In genomic region chr5:156474251-156474650, GRCh38 we compare ENCODE assay signal across 10 cellular contexts.
DNase-seq lines count a peak whose midpoint lies in the region; ATAC-seq and TF ChIP-seq lines count a peak whose summit lies in the region.
"Had no signal": no experiment of that assay in that cellular context is flagged by ENCODE, and none has a peak within 500 bp of the region (broad histone marks: within the 10 kb centered on the region; RNA-seq: fewer than 3 reads in every experiment).

No MANE protein-coding gene starts in this region.

- intact Hi-C loops in left cardiac atrium (cut with DNase I) (no loop called here), CD14-positive monocyte (cut with micrococcal nuclease) (no loop called here)

- no peak overlapping the region for H3K9ac ChIP-seq in trophoblast cell (ENCODE audit: low read length)

- H3K4me2 ChIP-seq in trophoblast cell (ENCODE audit: low read length) = no peak overlapping the region

- H3K4me3 ChIP-seq in trophoblast cell (ENCODE audit: low read depth, low read length) = no peak overlapping the region

- no peaks in the 10 kb centered on the region for H3K4me1 Mint-ChIP-seq in CD14-positive monocyte

- H3K14ac ChIP-seq in trophoblast cell (ENCODE audit: low read length) = no peak overlapping the region

- no peak overlapping the region for H3K27ac Mint-ChIP-seq in CD14-positive monocyte
- H3K27ac Mint-ChIP-seq: stimulated activated naive CD8-positive, alpha-beta T cell treated with anti-CD3 and anti-CD28 coated beads, Interleukin-15, Interleukin-2, amounts not matched to agents 100 ng/mL and 50 ng/mL, for 24 hours had no signal

- DNase-seq in C1 segment of cervical spinal cord (lab: John Stamatoyannopoulos, UW) = peak in 11 of 14 donors; percentile 10 to 70 (median 39)
- peak; percentile 55 for DNase-seq in left cardiac atrium
- DNase-seq in trophoblast cell = no peak
- DNase-seq in KBM-7 = no peak
- DNase-seq in CD14-positive monocyte (ENCODE audit: low spot score) = no peak
- no peak for DNase-seq in NCI-H2081 treated with DMSO at 0.1 percent for 48 hours (lab: John Stamatoyannopoulos, UW)
- DNase-seq in activated T-cell treated with anti-CD3 and anti-CD28 coated beads, Interleukin-2, amount 50 U/mL, for 1 hour = no peak
- DNase-seq: effector memory CD4-positive, alpha-beta T cell had no signal

- H3K36me3 ChIP-seq in trophoblast cell (ENCODE audit: control insufficient read depth in 1 of 2, insufficient read depth in 2 of 2, low read length in 2 of 2) = no peaks in the 10 kb centered on the region

- peaks cover 0 to 1% (median 0%) of the 10 kb centered on the region in 3 donors for H3K27me3 Mint-ChIP-seq in CD14-positive monocyte (ENCODE audit: low read depth in 3 of 3)

- in situ Hi-C loops in KBM-7 (cut with MboI; ENCODE audit: low pct_unique_long_range_greater_than_20kb, low sequenced_read_pairs) = no loop called here

- no peak overlapping the region for H2BK120ac ChIP-seq in trophoblast cell (ENCODE audit: insufficient read depth, low read length, poor library complexity)

- no peak overlapping the region for H3K18ac ChIP-seq in trophoblast cell (ENCODE audit: low read length)

- no peaks in the 10 kb centered on the region for H3K79me1 ChIP-seq in trophoblast cell (ENCODE audit: low read length)

- no peaks in the 10 kb centered on the region for H3K36me3 Mint-ChIP-seq in CD14-positive monocyte

- no peak overlapping the region for H3K4me3 Mint-ChIP-seq in CD14-positive monocyte
- H3K4me3 Mint-ChIP-seq: stimulated activated naive CD8-positive, alpha-beta T cell treated with anti-CD3 and anti-CD28 coated beads, Interleukin-15, Interleukin-2, amounts not matched to agents 100 ng/mL and 50 ng/mL, for 24 hours had no signal

- no peak overlapping the region for H2BK5ac ChIP-seq in trophoblast cell (ENCODE audit: low read depth, low read length, poor library complexity)

- H3K27ac ChIP-seq in angular gyrus (ENCODE audit: low read depth, low read length) = peak overlapping the region; percentile 5
- H3K27ac ChIP-seq in trophoblast cell (ENCODE audit: low read depth, low read length) = no peak overlapping the region

- no peak overlapping the region for H2AFZ ChIP-seq in trophoblast cell (ENCODE audit: insufficient read depth, low read length, poor library complexity)

- peak; percentile 77 to 83 for ATAC-seq in left cardiac atrium

- H3K4me1 ChIP-seq in trophoblast cell (ENCODE audit: control insufficient read depth in 1 of 2, insufficient read depth in 2 of 2, low read length in 2 of 2) = no peaks in the 10 kb centered on the region

- H4K12ac ChIP-seq in trophoblast cell (ENCODE audit: low read depth, low read length) = no peak overlapping the region

- no peaks in the 10 kb centered on the region for H3K9me3 ChIP-seq in trophoblast cell (ENCODE audit: insufficient read depth, low read depth, low read length)

- H2BK12ac ChIP-seq in trophoblast cell (ENCODE audit: low read length) = no peak overlapping the region

- no peaks in the 10 kb centered on the region for H3K79me2 ChIP-seq in trophoblast cell (ENCODE audit: control insufficient read depth, insufficient read depth, low read length, poor library complexity)

- H4K8ac ChIP-seq in trophoblast cell (ENCODE audit: low read depth, low read length) = no peak overlapping the region

- no peak overlapping the region for H4K91ac ChIP-seq in trophoblast cell (ENCODE audit: low read depth, low read length)

- TF ChIP-seq CTCF in CD14-positive monocyte (IDR thresholded peaks at IDR 0.05) = no peak

- peaks cover 0 to 8% (median 2%) of the 10 kb centered on the region in 7 donors for H3K9me3 Mint-ChIP-seq in CD14-positive monocyte
- H3K9me3 Mint-ChIP-seq: stimulated activated naive CD8-positive, alpha-beta T cell treated with anti-CD3 and anti-CD28 coated beads, Interleukin-15, Interleukin-2, amounts not matched to agents 100 ng/mL and 50 ng/mL, for 24 hours had no signal

- no peak overlapping the region for H3K4ac ChIP-seq in trophoblast cell (ENCODE audit: low read depth, low read length)

- no peaks in the 10 kb centered on the region for H3K27me3 ChIP-seq in trophoblast cell (ENCODE audit: insufficient read depth, low read length)

- whole genome bisulfite sequencing in trophoblast cell (ENCODE audit: extremely low coverage, insufficient coverage, insufficient read length) = no CpG with 5 or more reads among the region's 5 CpGs

- H3K23ac ChIP-seq in trophoblast cell (ENCODE audit: low read length) = peak overlapping the region; percentile 30

- H2AK5ac ChIP-seq in trophoblast cell (ENCODE audit: low read length) = no peak overlapping the region

Comparison
In these comparisons a context has a peak if more than half of its experiments do, and no peak if none do; other contexts are left out.
1. DNase-seq: peak in C1 segment of cervical spinal cord (11 of 14) and left cardiac atrium (single experiment); none in trophoblast cell (0 of 2), KBM-7 (single experiment), CD14-positive monocyte (single experiment), NCI-H2081 treated with DMSO at 0.1 percent for 48 hours (single experiment) and activated T-cell treated with anti-CD3 and anti-CD28 coated beads, Interleukin-2, amount 50 U/mL, for 1 hour (single experiment).